Comparison of ENCODE assay signal across 8 cellular contexts in genomic region chr3:152377184-152377570, GRCh38.
DNase-seq lines count a peak whose midpoint lies in the region; ATAC-seq and TF ChIP-seq lines count a peak whose summit lies in the region.

No MANE protein-coding gene starts in this region.

- peaks cover 0 to 89% (median 69%) of the 10 kb centered on the region in 9 donors for H3K4me1 ChIP-seq in heart right ventricle
- H3K4me1 ChIP-seq in uterus: peaks cover 4 to 12% of the 10 kb centered on the region in 2 donors

- H3K9me3 ChIP-seq in heart right ventricle: peaks cover 0 to 10% (median 0%) of the 10 kb centered on the region in 11 donors
- H3K9me3 ChIP-seq in uterus: no peaks in the 10 kb centered on the region

- H3K27ac ChIP-seq in heart right ventricle (peak overlapping the region in 8 of 10 donors; percentile 4 to 79 (median 54)), dorsolateral prefrontal cortex (peak overlapping the region in 58 of 59 donors; percentile 52 to 94 (median 86)), uterus (peak overlapping the region; percentile 61 to 67)

- no peak for TF ChIP-seq POLR2A in uterus (IDR thresholded peaks at IDR 0.05)

- TF ChIP-seq CTCF in heart right ventricle (IDR thresholded peaks at IDR 0.05): no peak
- no peak for TF ChIP-seq CTCF in dorsolateral prefrontal cortex (IDR thresholded peaks at IDR 0.05 in 54 of 56, conservative IDR thresholded peaks at IDR 0.05 in 2 of 56; ENCODE audit: low read depth in 1 of 56, partially characterized antibody in 56 of 56)
- no peak for TF ChIP-seq CTCF in uterus (IDR thresholded peaks at IDR 0.05)

- DNase-seq in heart right ventricle (no peak), Right ventricle myocardium inferior (ENCODE audit: missing footprints) (no peak), dorsolateral prefrontal cortex (no peak), uterus (no peak), GM19238 (ENCODE audit: insufficient read length, low spot score) (no peak), putamen (ENCODE audit: low spot score) (no peak), AG20443 (ENCODE audit: low spot score) (no peak)

- no peaks in the 10 kb centered on the region for H3K27me3 ChIP-seq in heart right ventricle
- H3K27me3 ChIP-seq in dorsolateral prefrontal cortex: no peaks in the 10 kb centered on the region
- no peaks in the 10 kb centered on the region for H3K27me3 ChIP-seq in uterus

- intact Hi-C loops in heart right ventricle (cut with DNase I) (no loop called here), Right ventricle myocardium inferior (cut with DNase I) (no loop called here), dorsolateral prefrontal cortex (cut with DNase I) (no loop called here), uterus (cut with DNase I; ENCODE audit: low total_unique reads) (no loop called here)

- ATAC-seq in heart right ventricle: no peak
- no peak for ATAC-seq in Right ventricle myocardium inferior
- peak; percentile 16 for ATAC-seq in HG03159 (IDR thresholded peaks at IDR 0.05; ENCODE audit: unreplicated experiment)

- H3K36me3 ChIP-seq in heart right ventricle (peaks cover 0 to 18% (median 0%) of the 10 kb centered on the region in 9 donors), uterus (no peaks in the 10 kb centered on the region)

- H3K4me3 ChIP-seq in heart right ventricle (no peak overlapping the region), dorsolateral prefrontal cortex (peak overlapping the region in 50 of 59 donors; percentile 5 to 62 (median 40)), uterus (no peak overlapping the region)

- 90 to 93% methylated on average over 4 of the region's 4 CpGs for WGBS in heart right ventricle, 2 donors

Comparison
In these comparisons a context has a peak if more than half of its experiments do, and no peak if none do; other contexts are left out.
1. H3K4me3 ChIP-seq: peak in dorsolateral prefrontal cortex (50 of 59); none in heart right ventricle (0 of 10) and uterus (0 of 2).
2. Peak in every context shown above with its lines, with median percentiles within 50 percentile points of each other: H3K27ac ChIP-seq.